ENCODE assay signal across 8 cellular contexts in genomic region chr2:196639180-196640030, GRCh38. TPM values are rescaled to one million over a fixed set of nuclear protein-coding genes. Genes with fewer than 3 reads are reported as not detected.
DNase-seq lines count a peak whose midpoint lies in the region; TF ChIP-seq lines count a peak whose summit lies in the region.

Gene CCDC150, plus strand, starts transcription at chr2:196639715. Its CDS starts 52 bp downstream, at chr2:196639767.

- peaks cover 6% of the 10 kb centered on the region for H3K9me3 Mint-ChIP-seq in HFFc6
- no peaks in the 10 kb centered on the region for H3K9me3 Mint-ChIP-seq in activated naive CD4-positive, alpha-beta T cell treated with anti-CD3 and anti-CD28 coated beads, Interleukin-2, amount 10 ng/mL, durations not matched to agents 7 days and 5 days

- peak within 1 kb of the TSS; percentile 96 for H3K4me3 Mint-ChIP-seq in HFFc6
- peak within 1 kb of the TSS; percentile 90 for H3K4me3 Mint-ChIP-seq in activated naive CD4-positive, alpha-beta T cell treated with anti-CD3 and anti-CD28 coated beads, Interleukin-2, amount 10 ng/mL, durations not matched to agents 7 days and 5 days

- H3K27ac Mint-ChIP-seq in HFFc6, result peak within 1 kb of the TSS; percentile 86
- H3K27ac Mint-ChIP-seq in activated naive CD4-positive, alpha-beta T cell treated with anti-CD3 and anti-CD28 coated beads, Interleukin-2, amount 10 ng/mL, durations not matched to agents 7 days and 5 days, result peak within 1 kb of the TSS; percentile 86

- WGBS in suprapubic skin, result 7% methylated on average over 30 of the region's 53 CpGs

- H3K27me3 Mint-ChIP-seq in HFFc6 (ENCODE audit: insufficient read depth), result no peaks in the 10 kb centered on the region; the same call in 1 of the 2 replicates
- H3K27me3 Mint-ChIP-seq in activated naive CD4-positive, alpha-beta T cell treated with anti-CD3 and anti-CD28 coated beads, Interleukin-2, amount 10 ng/mL, durations not matched to agents 7 days and 5 days, result peaks cover 14% of the 10 kb centered on the region

- DNase-seq in HFFc6 (peak; percentile 91), MV-4-11 (lab: John Stamatoyannopoulos, UW) (peak; percentile 90), SK-N-DZ (ENCODE audit: low spot score) (peak; percentile 95), globus pallidus (ENCODE audit: low spot score) (peak; percentile 93), nucleus accumbens (lab: John Stamatoyannopoulos, UW) (peak; percentile 62 to 97 (median 90)), suprapubic skin (ENCODE audit: low spot score in 2 of 2) (peak; percentile 91 to 92)
- DNase-seq in activated naive CD4-positive, alpha-beta T cell treated with anti-CD3 and anti-CD28 coated beads, Interleukin-2, amount 10 ng/mL, durations not matched to agents 7 days and 5 days, result peak; percentile 97

- H3K4me1 ChIP-seq in suprapubic skin, result peaks cover 4% of the 10 kb centered on the region

- TF ChIP-seq CTCF in HFFc6 (IDR thresholded peaks at IDR 0.05) (no peak; the same call in 1 of the 2 replicates), suprapubic skin (IDR thresholded peaks at IDR 0.05) (no peak)

- peaks cover 17% of the 10 kb centered on the region for H3K4me1 Mint-ChIP-seq in HFFc6 (ENCODE audit: low read depth)
- peaks cover 30% of the 10 kb centered on the region for H3K4me1 Mint-ChIP-seq in activated naive CD4-positive, alpha-beta T cell treated with anti-CD3 and anti-CD28 coated beads, Interleukin-2, amount 10 ng/mL, durations not matched to agents 7 days and 5 days

- peak within 1 kb of the TSS; percentile 65 for H3K4me3 ChIP-seq in GM08714 (ENCODE audit: low read length)
- H3K4me3 ChIP-seq in suprapubic skin, result peak within 1 kb of the TSS; percentile 58

- no peak for TF ChIP-seq EP300 in suprapubic skin (IDR thresholded peaks at IDR 0.05)

- H3K27ac ChIP-seq in suprapubic skin, result no peak within 1 kb of the TSS

- H3K36me3 Mint-ChIP-seq in HFFc6 (ENCODE audit: low read depth), result peaks cover 8% of the 10 kb centered on the region
- H3K36me3 Mint-ChIP-seq in activated naive CD4-positive, alpha-beta T cell treated with anti-CD3 and anti-CD28 coated beads, Interleukin-2, amount 10 ng/mL, durations not matched to agents 7 days and 5 days, result no peaks in the 10 kb centered on the region

- H3K27me3 ChIP-seq in suprapubic skin, result no peaks in the 10 kb centered on the region

- TF ChIP-seq POLR2A in suprapubic skin (IDR thresholded peaks at IDR 0.05), result no peak

- no peaks in the 10 kb centered on the region for H3K9me3 ChIP-seq in suprapubic skin

- no peaks in the 10 kb centered on the region for H3K36me3 ChIP-seq in suprapubic skin

- CTCF ChIA-PET in activated naive CD4-positive, alpha-beta T cell treated with anti-CD3 and anti-CD28 coated beads, Interleukin-2, amount 10 ng/mL, durations not matched to agents 7 days and 5 days (lab: Charles Lee), result interaction anchor here (0.6 kb wide), 1 partner anchor 1139 kb away, joined by 4 read pairs; no protein-coding TSS in a partner anchor

RNA-seq across cellular contexts. Expression of gene CCDC150, which starts in this region (rescaled TPM):
- total RNA-seq in HFFc6 (2021; fragmentation: NEBNext Ultra II Directional; extraction: Animal tissue kit (Norgen Biotek cat#: 25700)), result 1 to 10 TPM; 1.4 to 4.3 (median 3.8) TPM
- 24.8 and 33.7 TPM in 2 replicates for polyA plus RNA-seq in SK-N-DZ (2014; cell fraction: cytosol; rRNA removed)
- polyA plus RNA-seq in SK-N-DZ (2014; cell fraction: nucleus; rRNA removed), result 228 and 283 TPM in 2 replicates
- total RNA-seq in suprapubic skin, result 1 to 10 TPM; 2.0 to 6.7 (median 3.1) TPM
